Comparison of ENCODE assay signal across 9 cellular contexts in genomic region chr21:36860736-36861594, GRCh38.
DNase-seq lines count a peak whose midpoint lies in the region; ATAC-seq and TF ChIP-seq lines count a peak whose summit lies in the region.
"Had no signal": no experiment of that assay in that cellular context is flagged by ENCODE, and none has a peak within 500 bp of the region (broad histone marks: within the 10 kb centered on the region; RNA-seq: fewer than 3 reads in every experiment).

No MANE protein-coding gene starts in this region.

- H3K27ac ChIP-seq in ACC112 (ENCODE audit: low read depth, low read length) (peak overlapping the region; percentile 72), left lung (peak overlapping the region in 1 of 2 donors; percentile 63)

- H3K27me3 ChIP-seq in ACC112 (ENCODE audit: insufficient read depth, low read length): no peaks in the 10 kb centered on the region
- no peaks in the 10 kb centered on the region for H3K27me3 ChIP-seq in left lung

- DNase-seq in HT-29 (ENCODE audit: low spot score) (peak; percentile 30), astrocyte of the hippocampus (ENCODE audit: low read depth, low spot score) (peak; percentile 72), left lung (no peak), NCI-H1436 treated with DMSO at 0.1 percent for 48 hours (lab: John Stamatoyannopoulos, UW) (no peak), GF-D8 (lab: John Stamatoyannopoulos, UW) (no peak), NCI-H748 (lab: John Stamatoyannopoulos, UW; ENCODE audit: unreplicated experiment) (no peak)
- DNase-seq: glutamatergic neuron had no signal

- peak overlapping the region; percentile 13; the same call in 1 of the 2 replicates for H3K4me3 ChIP-seq in ACC112 (ENCODE audit: low read depth, low read length)
- no peak overlapping the region for H3K4me3 ChIP-seq in left lung

- H3K79me2 ChIP-seq in ACC112 (ENCODE audit: control insufficient read depth, insufficient read depth, low read length, unreplicated experiment): no peaks in the 10 kb centered on the region

- H3K4me1 ChIP-seq in ACC112 (ENCODE audit: control insufficient read depth, insufficient read depth, low read length, unreplicated experiment) (peaks cover 27% of the 10 kb centered on the region), left lung (peaks cover 0 to 13% of the 10 kb centered on the region in 2 donors)

- intact Hi-C loops in left lung (cut with DNase I): no loop called here

- H2AFZ ChIP-seq in ACC112 (ENCODE audit: low read length, unreplicated experiment): no peak overlapping the region

- ATAC-seq in left lung (peak; percentile 52), HG02885 (IDR thresholded peaks at IDR 0.05; ENCODE audit: poor library complexity, unreplicated experiment) (no peak)

- no peaks in the 10 kb centered on the region for H3K36me3 ChIP-seq in ACC112 (ENCODE audit: insufficient read depth, low read length)
- H3K36me3 ChIP-seq in left lung: no peaks in the 10 kb centered on the region

- H3K9me3 ChIP-seq in left lung: no peaks in the 10 kb centered on the region

- TF ChIP-seq CTCF in left lung (IDR thresholded peaks at IDR 0.05): no peak

Comparison
In these comparisons a context has a peak if more than half of its experiments do, and no peak if none do; other contexts are left out.
1. DNase-seq: peak in HT-29 (single experiment) and astrocyte of the hippocampus (single experiment); none in left lung (0 of 2), NCI-H1436 treated with DMSO at 0.1 percent for 48 hours (single experiment), GF-D8 (single experiment) and NCI-H748 (single experiment).